15 cellular contexts compared by ENCODE assay signal in the genomic region with DNA sequence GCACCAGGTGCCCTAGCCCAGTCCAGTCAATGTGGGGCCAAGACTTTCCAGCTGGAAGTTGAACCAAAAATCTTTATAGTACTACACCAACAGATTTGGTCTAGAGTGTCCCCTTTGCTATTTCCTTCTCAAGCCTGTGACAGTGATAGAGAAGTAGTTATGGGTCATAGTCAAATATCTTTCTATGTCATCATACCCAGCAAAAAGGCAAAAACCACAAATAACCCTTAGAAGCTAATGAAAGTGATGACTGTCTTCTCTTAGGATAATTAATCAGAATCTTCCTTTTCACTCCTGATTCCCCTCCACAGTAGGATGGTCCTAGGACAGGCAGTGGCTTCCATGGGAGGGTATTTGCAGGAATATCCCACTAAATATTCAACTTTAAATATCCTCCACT.
DNase-seq lines count a peak whose midpoint lies in the region; ATAC-seq, FAIRE-seq and TF ChIP-seq lines count a peak whose summit lies in the region.
"Had no signal": no experiment of that assay in that cellular context is flagged by ENCODE, and none has a peak within 500 bp of the region (broad histone marks: within the 10 kb centered on the region; RNA-seq: fewer than 3 reads in every experiment).

No MANE protein-coding gene starts in this region.

- H3K4me1 Mint-ChIP-seq in neural crest cell = peaks cover 39% of the 10 kb centered on the region
- H3K4me1 Mint-ChIP-seq: CD14-positive monocyte had no signal

- no peak for ATAC-seq in GM21360 (IDR thresholded peaks at IDR 0.05; ENCODE audit: unreplicated experiment)
- ATAC-seq: K562 had no signal

- peaks cover 27% of the 10 kb centered on the region for H3K27me3 Mint-ChIP-seq in neural crest cell (ENCODE audit: low read depth)

- H3K4me3 Mint-ChIP-seq in neural crest cell = no peak overlapping the region
- H3K4me3 Mint-ChIP-seq: CD14-positive monocyte had no signal

- H3K9me3 Mint-ChIP-seq in neural crest cell = peaks cover 14% of the 10 kb centered on the region

- TF ChIP-seq CTCF in brain microvascular endothelial cell (IDR thresholded peaks at IDR 0.05; ENCODE audit: low read depth, low read length, missing control alignments) = no peak
- TF ChIP-seq CTCF in neural crest cell (conservative IDR thresholded peaks at IDR 0.05) = no peak

- DNase-seq in GM03348 (ENCODE audit: low spot score) (peak; percentile 14), brain microvascular endothelial cell (no peak), neural crest cell (ENCODE audit: low read depth, low spot score) (no peak), urothelium cell line (ENCODE audit: low spot score) (peak; percentile 4), activated gamma-delta T cell treated with Interleukin-2 at 50 U/mL for 16 hours (no peak), NCI-H2029 (lab: John Stamatoyannopoulos, UW) (no peak)
- DNase-seq: COR-L47, MV-4-11, RPMI8226, SIG-M5 had no signal

- no peaks in the 10 kb centered on the region for H3K27me3 ChIP-seq in brain microvascular endothelial cell (replicated peaks)

- H3K27ac Mint-ChIP-seq in neural crest cell (ENCODE audit: unreplicated experiment) = peak overlapping the region; percentile 97

- peak overlapping the region; percentile 19 for H3K27ac ChIP-seq in brain microvascular endothelial cell
- H3K27ac ChIP-seq: A549 had no signal

- no peak overlapping the region for H3K4me3 ChIP-seq in brain microvascular endothelial cell (ENCODE audit: low read depth, low read length)
- H3K4me3 ChIP-seq: A549, K562 had no signal

- no peaks in the 10 kb centered on the region for H3K36me3 ChIP-seq in brain microvascular endothelial cell (replicated peaks)

- in situ Hi-C loops in brain microvascular endothelial cell (cut with HindIII; ENCODE audit: low pct_ligation_motif_present, low sequenced_read_pairs) = no loop called here

- FAIRE-seq in urothelium cell line (lab: Jason Lieb, UNC) = no peak
- FAIRE-seq: A549, H1, K562 had no signal

- H3K36me3 Mint-ChIP-seq in neural crest cell (ENCODE audit: low read depth) = peaks cover 6% of the 10 kb centered on the region

Comparison
In these comparisons a context has a peak if more than half of its experiments do, and no peak if none do; other contexts are left out.
1. DNase-seq: peak in GM03348 (single experiment) and urothelium cell line (single experiment); none in brain microvascular endothelial cell (single experiment), neural crest cell (single experiment), activated gamma-delta T cell treated with Interleukin-2 at 50 U/mL for 16 hours (single experiment) and NCI-H2029 (single experiment).